In the genomic region with DNA sequence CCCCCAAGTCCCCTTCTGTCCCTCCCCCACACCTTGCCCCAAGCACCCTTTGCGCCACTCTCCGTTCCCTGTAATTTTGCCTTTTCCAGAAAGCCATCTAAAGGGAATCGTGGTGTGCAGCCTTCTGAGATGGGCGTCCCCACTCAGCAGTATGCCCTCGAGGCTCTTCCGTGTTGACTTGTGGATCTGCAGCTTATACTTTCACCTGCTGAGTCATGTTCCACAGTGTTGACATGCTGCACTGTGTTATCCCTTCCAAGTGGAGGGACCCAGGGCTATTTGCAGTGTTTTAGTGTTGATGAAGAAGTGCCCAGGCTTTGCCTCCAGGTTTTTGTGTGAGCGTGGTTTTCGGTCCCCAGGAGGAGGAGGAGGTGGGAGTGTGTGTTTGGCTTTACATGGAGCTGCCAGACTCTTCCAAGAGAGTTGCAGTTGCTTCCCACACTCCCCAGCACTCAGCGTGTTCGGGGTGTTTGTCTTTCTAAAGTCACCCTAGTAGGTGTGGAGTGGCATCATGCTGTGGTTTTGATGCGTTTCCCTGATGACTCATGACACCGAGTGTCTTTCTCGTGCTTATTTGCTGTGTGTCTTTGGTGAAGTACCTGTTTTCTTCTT, we compare ENCODE assay signal across 8 cellular contexts. TPM values are rescaled to one million over a fixed set of nuclear protein-coding genes. Genes with fewer than 3 reads are reported as not detected.
DNase-seq lines count a peak whose midpoint lies in the region; ATAC-seq lines count a peak whose summit lies in the region.

No MANE protein-coding gene starts in this region.

- peaks cover 2 to 23% of the 10 kb centered on the region in 2 donors for H3K36me3 Mint-ChIP-seq in activated T-cell treated with anti-CD3 and anti-CD28 coated beads, Interleukin-2, amount 50 U/mL, for 72 hours (ENCODE audit: insufficient read depth in 2 of 2)
- H3K36me3 Mint-ChIP-seq in naive B cell: peaks cover 6 to 13% of the 10 kb centered on the region in 2 donors

- DNase-seq in AG08396 (ENCODE audit: low spot score) (peak; percentile 37), NCI-H2227 treated with DMSO at 0.1 percent for 48 hours (lab: John Stamatoyannopoulos, UW) (peak; percentile 25), naive B cell (no peak), cardiac septum (ENCODE audit: low spot score) (no peak), C1 segment of cervical spinal cord (lab: John Stamatoyannopoulos, UW) (no peak), NCI-H510A treated with DMSO at 0.1 percent for 48 hours (lab: John Stamatoyannopoulos, UW) (no peak), NCI-H1105 (lab: John Stamatoyannopoulos, UW) (no peak)
- peak; percentile 43 to 44 for DNase-seq in activated T-cell treated with anti-CD3 and anti-CD28 coated beads, Interleukin-2, amount 50 U/mL, for 72 hours

- H3K4me1 Mint-ChIP-seq in activated T-cell treated with anti-CD3 and anti-CD28 coated beads, Interleukin-2, amount 50 U/mL, for 72 hours (ENCODE audit: low read depth): peaks cover 22% of the 10 kb centered on the region
- H3K4me1 Mint-ChIP-seq in naive B cell: peaks cover 47 to 62% (median 50%) of the 10 kb centered on the region in 3 donors

- peak overlapping the region; percentile 14 for H3K27ac Mint-ChIP-seq in activated T-cell treated with anti-CD3 and anti-CD28 coated beads, Interleukin-2, amount 50 U/mL, for 72 hours
- peak overlapping the region; percentile 36 to 88 (median 62) for H3K27ac Mint-ChIP-seq in naive B cell

- no peaks in the 10 kb centered on the region for H3K27me3 Mint-ChIP-seq in activated T-cell treated with anti-CD3 and anti-CD28 coated beads, Interleukin-2, amount 50 U/mL, for 72 hours (ENCODE audit: low read depth)
- H3K27me3 Mint-ChIP-seq in naive B cell: no peaks in the 10 kb centered on the region

- ATAC-seq in activated T-cell treated with anti-CD3 and anti-CD28 coated beads, Interleukin-2, amount 50 U/mL, for 72 hours (replicated peaks in 1 of 2): peak; percentile 91 to 94
- no peak for ATAC-seq in naive B cell (ENCODE audit: low read depth in 2 of 2)

- H3K4me3 Mint-ChIP-seq in activated T-cell treated with anti-CD3 and anti-CD28 coated beads, Interleukin-2, amount 50 U/mL, for 72 hours: peak overlapping the region; percentile 28 to 51
- peak overlapping the region in 2 of 8 donors; percentile 13 to 52 for H3K4me3 Mint-ChIP-seq in naive B cell

- no peaks in the 10 kb centered on the region for H3K9me3 Mint-ChIP-seq in activated T-cell treated with anti-CD3 and anti-CD28 coated beads, Interleukin-2, amount 50 U/mL, for 72 hours
- no peaks in the 10 kb centered on the region for H3K9me3 Mint-ChIP-seq in naive B cell

- intact Hi-C loops in cardiac septum (cut with DNase I): no loop called here

RNA-seq across cellular contexts. Expression of gene JPT2, which starts 32.1 kb away (rescaled TPM):
- total RNA-seq in activated T-cell treated with anti-CD3 and anti-CD28 coated beads, Interleukin-2, amount 50 U/mL, for 72 hours: 10 to 100 TPM; 54.1 to 62.7 TPM
- 10 to 100 TPM in 5 of 6 donors, 1 to 10 TPM in 1; 6.8 to 14.4 (median 11.5) TPM for polyA plus RNA-seq in naive B cell (ENCODE audit: low read depth in 6 of 6)
- 26.2 TPM for total RNA-seq in cardiac septum

RNA-seq across cellular contexts. Expression of gene CRAMP1, which starts 33.9 kb away (rescaled TPM):
- total RNA-seq in activated T-cell treated with anti-CD3 and anti-CD28 coated beads, Interleukin-2, amount 50 U/mL, for 72 hours: 10 to 100 TPM; 28.3 to 30.1 TPM
- 1 to 10 TPM; 1.8 to 6.0 (median 2.2) TPM for polyA plus RNA-seq in naive B cell (ENCODE audit: low read depth in 6 of 6)
- 12.4 TPM for total RNA-seq in cardiac septum

RNA-seq across cellular contexts. Expression of gene IFT140, which starts 34.1 kb away (rescaled TPM):
- 10 to 100 TPM; 13.7 to 16.1 TPM for total RNA-seq in activated T-cell treated with anti-CD3 and anti-CD28 coated beads, Interleukin-2, amount 50 U/mL, for 72 hours
- polyA plus RNA-seq in naive B cell (ENCODE audit: low read depth in 6 of 6): 1 to 10 TPM in 5 of 6 donors, not detected in 1; 1.3 to 2.3 (median 2.2) TPM
- 10.5 TPM for total RNA-seq in cardiac septum

RNA-seq across cellular contexts. Expression of gene MAPK8IP3, which starts 60.0 kb away (rescaled TPM):
- 100 to 1,000 TPM in 1 of 2 donors, 10 to 100 TPM in 1; 92.7 to 118 TPM for total RNA-seq in activated T-cell treated with anti-CD3 and anti-CD28 coated beads, Interleukin-2, amount 50 U/mL, for 72 hours
- 10 to 100 TPM in 1 of 6 donors, 1 to 10 TPM in 5; 1.2 to 10.1 (median 2.2) TPM for polyA plus RNA-seq in naive B cell (ENCODE audit: low read depth in 6 of 6)
- 71.4 TPM for total RNA-seq in cardiac septum

Comparison
In these comparisons a context has a peak if more than half of its experiments do, and no peak if none do; other contexts are left out.
1. DNase-seq: peak in AG08396 (single experiment), NCI-H2227 treated with DMSO at 0.1 percent for 48 hours (single experiment) and activated T-cell treated with anti-CD3 and anti-CD28 coated beads, Interleukin-2, amount 50 U/mL, for 72 hours (2 of 2); none in naive B cell (single experiment), cardiac septum (single experiment), C1 segment of cervical spinal cord (0 of 14), NCI-H510A treated with DMSO at 0.1 percent for 48 hours (single experiment) and NCI-H1105 (single experiment).
2. ATAC-seq: peak in activated T-cell treated with anti-CD3 and anti-CD28 coated beads, Interleukin-2, amount 50 U/mL, for 72 hours (2 of 2); none in naive B cell (0 of 2).